24 cellular contexts compared by ENCODE assay signal in the genomic region with DNA sequence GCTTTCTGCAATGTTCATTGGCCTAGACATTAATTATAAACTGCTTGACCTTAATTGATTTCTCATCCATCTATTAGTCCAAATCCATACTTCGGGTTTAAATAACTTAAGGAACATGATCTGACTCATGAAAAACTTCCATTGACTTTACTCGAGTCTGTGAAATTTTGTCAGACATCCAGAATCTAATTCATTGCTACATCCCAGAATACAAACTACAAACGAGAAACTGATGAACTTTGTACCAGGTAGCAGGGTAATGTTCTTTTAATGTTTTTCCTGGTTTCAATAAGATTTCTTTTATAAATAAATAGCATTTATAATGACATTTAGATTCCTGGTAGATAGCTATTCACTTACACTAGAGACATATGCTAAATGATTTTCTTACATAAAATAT. TPM values are rescaled to one million over a fixed set of nuclear protein-coding genes. Genes with fewer than 3 reads are reported as not detected.
DNase-seq lines count a peak whose midpoint lies in the region; ATAC-seq, FAIRE-seq and TF ChIP-seq lines count a peak whose summit lies in the region.
"Had no signal": no experiment of that assay in that cellular context is flagged by ENCODE, and none has a peak within 500 bp of the region (broad histone marks: within the 10 kb centered on the region; RNA-seq: fewer than 3 reads in every experiment).

No MANE protein-coding gene starts in this region.

- H3K27me3 Mint-ChIP-seq in neural progenitor cell (ENCODE audit: insufficient read depth, low read depth), result peaks cover 4% of the 10 kb centered on the region
- H3K27me3 Mint-ChIP-seq: activated CD8-positive, alpha-beta memory T cell treated with anti-CD3 and anti-CD28 coated beads, Interleukin-2, amount 10 ng/mL, durations not matched to agents 7 days and 5 days; CD4-positive, alpha-beta T cell; progenitor cell of endocrine pancreas; stimulated activated memory B cell treated with anti-CD40 and anti-IgM and Interleukin-4, amounts not matched to agents 10 μg/mL and 1 μg/mL and 100 μg/mL, for 72 hours had no signal

- H3K36me3 ChIP-seq in neural progenitor cell, result no peaks in the 10 kb centered on the region
- no peaks in the 10 kb centered on the region for H3K36me3 ChIP-seq in PC-3 (ENCODE audit: low read depth, low read length)
- H3K36me3 ChIP-seq: ascending aorta, esophagus muscularis mucosa, vagina had no signal

- peaks cover 55% of the 10 kb centered on the region for H3K4me1 Mint-ChIP-seq in neural progenitor cell
- H3K4me1 Mint-ChIP-seq: activated CD8-positive, alpha-beta memory T cell treated with anti-CD3 and anti-CD28 coated beads, Interleukin-2, amount 10 ng/mL, durations not matched to agents 7 days and 5 days had no signal

- H3K4me3 ChIP-seq in neural progenitor cell (no peak overlapping the region), PC-3 (ENCODE audit: low read length) (no peak overlapping the region)
- H3K4me3 ChIP-seq: ascending aorta, esophagus muscularis mucosa, mucosa of descending colon, skin epidermis, vagina had no signal

- no peak for DNase-seq in GM12891 (ENCODE audit: insufficient read length, low spot score)
- DNase-seq in M059J (ENCODE audit: low read depth), result peak; percentile 17
- DNase-seq in fibroblast of peridontal ligament (ENCODE audit: extremely low read depth), result peak; percentile 31
- no peak for DNase-seq in neural progenitor cell (ENCODE audit: low spot score)
- DNase-seq in PC-3, result no peak
- no peak for DNase-seq in AG08395 (ENCODE audit: low spot score)
- DNase-seq in RCC 7860 (ENCODE audit: low spot score), result no peak
- DNase-seq: activated CD8-positive, alpha-beta memory T cell treated with anti-CD3 and anti-CD28 coated beads, Interleukin-2, amount 10 ng/mL, durations not matched to agents 7 days and 5 days; CD4-positive, alpha-beta T cell; DMS53; effector memory CD4-positive, alpha-beta T cell; mucosa of descending colon; NCI-H1105; NCI-H2029 treated with DMSO at 0.1 percent for 48 hours; SHP77; stimulated activated CD4-positive, alpha-beta T cell treated with anti-CD3 and anti-CD28 coated beads, Interleukin-2, amount 100 ng/mL, for 24 hours had no signal

- H3K9me3 ChIP-seq in neural progenitor cell (ENCODE audit: low read depth) (no peaks in the 10 kb centered on the region), PC-3 (ENCODE audit: low read length) (no peaks in the 10 kb centered on the region)
- H3K9me3 ChIP-seq: ascending aorta, esophagus muscularis mucosa, mucosa of descending colon, vagina had no signal

- no peaks in the 10 kb centered on the region for H3K27me3 ChIP-seq in neural progenitor cell
- H3K27me3 ChIP-seq in PC-3 (ENCODE audit: low read length), result no peaks in the 10 kb centered on the region
- H3K27me3 ChIP-seq: ascending aorta, esophagus muscularis mucosa, vagina had no signal

- H3K9me3 Mint-ChIP-seq in neural progenitor cell, result peaks cover 17% of the 10 kb centered on the region
- H3K9me3 Mint-ChIP-seq: activated naive CD4-positive, alpha-beta T cell treated with anti-CD3 and anti-CD28 coated beads, Interleukin-2, amount 50 U/mL, for 72 hours; stimulated activated memory B cell treated with anti-CD40 and anti-IgM and Interleukin-4, amounts not matched to agents 10 μg/mL and 1 μg/mL and 100 μg/mL, for 72 hours had no signal

- no peak overlapping the region for H3K4me3 Mint-ChIP-seq in neural progenitor cell
- H3K4me3 Mint-ChIP-seq: activated CD8-positive, alpha-beta memory T cell treated with anti-CD3 and anti-CD28 coated beads, Interleukin-2, amount 10 ng/mL, durations not matched to agents 7 days and 5 days; CD4-positive, alpha-beta T cell; stimulated activated memory B cell treated with anti-CD40 and anti-IgM and Interleukin-4, amounts not matched to agents 10 μg/mL and 1 μg/mL and 100 μg/mL, for 72 hours had no signal

- H4K20me1 ChIP-seq in neural progenitor cell (ENCODE audit: low read depth) (no peaks in the 10 kb centered on the region), PC-3 (ENCODE audit: low read length) (no peaks in the 10 kb centered on the region)

- TF ChIP-seq POLR2A in GM12891 (IDR thresholded peaks at IDR 0.05; ENCODE audit: low read depth, low read length), result no peak

- CTCF ChIA-PET in PC-3 (lab: Charles Lee), result no interaction called here

- H3K79me2 ChIP-seq in neural progenitor cell (ENCODE audit: low read depth) (no peaks in the 10 kb centered on the region), PC-3 (ENCODE audit: low read length) (no peaks in the 10 kb centered on the region)

- H3K4me2 ChIP-seq in neural progenitor cell, result peak overlapping the region; percentile 48
- no peak overlapping the region for H3K4me2 ChIP-seq in PC-3 (ENCODE audit: low read length)

- BruUV-seq in PC-3 (replicated peaks; lab: Mats Ljungman, UMichigan), result no TSS peak

- H3K4me1 ChIP-seq in neural progenitor cell, result peaks cover 41% of the 10 kb centered on the region
- H3K4me1 ChIP-seq in PC-3 (ENCODE audit: insufficient read depth, low read length), result no peaks in the 10 kb centered on the region; the same call in 1 of the 2 replicates
- H3K4me1 ChIP-seq: vagina had no signal

- TF ChIP-seq CTCF in neural progenitor cell (IDR thresholded peaks at IDR 0.05), result no peak
- TF ChIP-seq CTCF in PC-3 (conservative IDR thresholded peaks at IDR 0.05; ENCODE audit: low read depth, low read length), result no peak

- H3K27ac ChIP-seq in neural progenitor cell (peak overlapping the region; percentile 61), PC-3 (ENCODE audit: low read length) (no peak overlapping the region)
- H3K27ac ChIP-seq: ascending aorta, esophagus muscularis mucosa, skin epidermis, vagina had no signal

- H2AFZ ChIP-seq in neural progenitor cell (replicated peaks) (no peak overlapping the region), PC-3 (ENCODE audit: low read length) (no peak overlapping the region)

- no peaks in the 10 kb centered on the region for H3K9me2 ChIP-seq in PC-3 (replicated peaks; ENCODE audit: low read length)

- no peak for ATAC-seq in PC-3
- no peak for ATAC-seq in GM19452 (IDR thresholded peaks at IDR 0.05; ENCODE audit: unreplicated experiment)
- ATAC-seq: activated CD8-positive, alpha-beta memory T cell treated with anti-CD3 and anti-CD28 coated beads, Interleukin-2, amount 10 ng/mL, durations not matched to agents 7 days and 5 days; activated naive CD4-positive, alpha-beta T cell treated with anti-CD3 and anti-CD28 coated beads, Interleukin-2, amount 50 U/mL, for 72 hours; mucosa of descending colon; stimulated activated memory B cell treated with anti-CD40 and anti-IgM and Interleukin-4, amounts not matched to agents 10 μg/mL and 1 μg/mL and 100 μg/mL, for 72 hours had no signal

- H3F3A ChIP-seq in neural progenitor cell (ENCODE audit: low read depth) (peaks cover 30% of the 10 kb centered on the region), PC-3 (ENCODE audit: low read length, unreplicated experiment) (no peaks in the 10 kb centered on the region)

- POLR2A ChIA-PET in PC-3 (lab: Charles Lee; ENCODE audit: unreplicated experiment), result no interaction called here

- intact Hi-C loops in PC-3 (cut with micrococcal nuclease), result no loop called here

- FAIRE-seq in GM12891 (lab: Jason Lieb, UNC) (peak; percentile 67), RCC 7860 (lab: Jason Lieb, UNC) (no peak)

- peak overlapping the region; percentile 96 for H3K27ac Mint-ChIP-seq in neural progenitor cell
- H3K27ac Mint-ChIP-seq: activated CD8-positive, alpha-beta memory T cell treated with anti-CD3 and anti-CD28 coated beads, Interleukin-2, amount 10 ng/mL, durations not matched to agents 7 days and 5 days; activated naive CD4-positive, alpha-beta T cell treated with anti-CD3 and anti-CD28 coated beads, Interleukin-2, amount 50 U/mL, for 72 hours; CD4-positive, alpha-beta T cell; stimulated activated memory B cell treated with anti-CD40 and anti-IgM and Interleukin-4, amounts not matched to agents 10 μg/mL and 1 μg/mL and 100 μg/mL, for 72 hours had no signal

- H3K9ac ChIP-seq in neural progenitor cell, result no peak overlapping the region
- H3K9ac ChIP-seq in PC-3 (ENCODE audit: low read length), result no peak overlapping the region

- H3K36me3 Mint-ChIP-seq in neural progenitor cell, result peaks cover 7% of the 10 kb centered on the region
- H3K36me3 Mint-ChIP-seq: activated CD8-positive, alpha-beta memory T cell treated with anti-CD3 and anti-CD28 coated beads, Interleukin-2, amount 10 ng/mL, durations not matched to agents 7 days and 5 days; activated naive CD4-positive, alpha-beta T cell treated with anti-CD3 and anti-CD28 coated beads, Interleukin-2, amount 50 U/mL, for 72 hours; stimulated activated memory B cell treated with anti-CD40 and anti-IgM and Interleukin-4, amounts not matched to agents 10 μg/mL and 1 μg/mL and 100 μg/mL, for 72 hours had no signal

TF ChIP-seq in GM12891, 5 proteins besides CTCF, POLR2A, EP300 and RAD21:
- no peak for TF ChIP-seq POLR2AphosphoS5 (IDR thresholded peaks at IDR 0.05; ENCODE audit: low read depth, low read length)
- TF ChIP-seq PAX5 (IDR thresholded peaks at IDR 0.05; ENCODE audit: insufficient read depth, low read length, severe bottlenecking), result no peak
- TF ChIP-seq TAF1 (IDR thresholded peaks at IDR 0.05; ENCODE audit: low read depth, low read length), result no peak
- TF ChIP-seq POU2F2 (IDR thresholded peaks at IDR 0.05; ENCODE audit: low read depth, low read length), result no peak
- no peak for TF ChIP-seq SPI1 (IDR thresholded peaks at IDR 0.05; ENCODE audit: low read depth, low read length)
TF ChIP-seq in GM12891: peak in this region for 0.

RNA-seq across cellular contexts. Expression of gene IKZF2, which starts 36.0 kb away (rescaled TPM):
- 32.8 TPM for polyA plus RNA-seq in GM12891 (2012; ENCODE audit: low read depth, missing spikeins)
- 8.2 and 8.3 TPM in 2 replicates for total RNA-seq in M059J (2014; rRNA removed; shearing (Covaris generic))
- total RNA-seq in neural progenitor cell (ENCODE audit: low replicate concordance) (29.3 and 29.7 TPM in 2 replicates), PC-3 (2014; rRNA removed) (5.2 and 8.2 TPM in 2 replicates)

Comparison
In these comparisons a context has a peak if more than half of its experiments do, and no peak if none do; other contexts are left out.
1. DNase-seq: peak in M059J (single experiment) and fibroblast of peridontal ligament (single experiment); none in GM12891 (single experiment), neural progenitor cell (single experiment), PC-3 (single experiment), AG08395 (single experiment) and RCC 7860 (single experiment).